In genomic region chrX:104113237-104113965, GRCh38 we compare ENCODE assay signal across 8 cellular contexts. TPM values are rescaled to one million over a fixed set of nuclear protein-coding genes. Genes with fewer than 3 reads are reported as not detected.
DNase-seq lines count a peak whose midpoint lies in the region; ATAC-seq, FAIRE-seq and TF ChIP-seq lines count a peak whose summit lies in the region.

No MANE protein-coding gene starts in this region.

- no peaks in the 10 kb centered on the region for H3K9me3 ChIP-seq in K562 (replicated peaks; ENCODE audit: control insufficient read depth, insufficient read depth, low read depth, low read length)
- peaks cover 3% of the 10 kb centered on the region for H3K9me3 ChIP-seq in iPS-18c (ENCODE audit: control insufficient read depth, insufficient read depth, low read length)

- H3K9me1 ChIP-seq in K562 (ENCODE audit: control insufficient read depth, insufficient read depth, low read length) = no peaks in the 10 kb centered on the region

- H3K9ac ChIP-seq in K562 (ENCODE audit: insufficient read depth in 1 of 2, low read depth in 2 of 2, low read length in 2 of 2) = no peak overlapping the region

- in situ Hi-C loops in G401 (cut with HindIII; ENCODE audit: low sequenced_read_pairs) (no loop called here), K562 (cut with MboI) (no loop called here)

- ATAC-seq in K562 (peak; percentile 96), omental fat pad (ENCODE audit: low FRiP score) (no peak)

- H3K79me2 ChIP-seq in K562 (ENCODE audit: control insufficient read depth, insufficient read depth, low read length) = no peaks in the 10 kb centered on the region

- H3K4me3 ChIP-seq in K562 = no peak overlapping the region
- peak overlapping the region; percentile 72 for H3K4me3 ChIP-seq in iPS-18c (ENCODE audit: insufficient read depth, low read depth, low read length)
- H3K4me3 ChIP-seq in skin epidermis = peak overlapping the region; percentile 36 to 52 (median 44)

- whole genome bisulfite sequencing in K562 (ENCODE audit: insufficient coverage, low coverage, missing lambda C conversion rate) = under 1% methylated on average over 14 of the region's 22 CpGs

- H3K4me2 ChIP-seq in K562 (ENCODE audit: insufficient read depth, low read length) = no peak overlapping the region

- H3K27ac ChIP-seq in K562 (ENCODE audit: extremely low read depth, low read depth, low read length) = no peak overlapping the region
- H3K27ac ChIP-seq in skin epidermis = peak overlapping the region in 1 of 21 experiments; percentile 68

- H3K36me3 ChIP-seq in K562 (ENCODE audit: control insufficient read depth, insufficient read depth, low read length) = no peaks in the 10 kb centered on the region

- intact Hi-C loops in K562 (cut with micrococcal nuclease) = no loop called here

- DNase-seq in G401 (ENCODE audit: low spot score) = peak; percentile 83
- DNase-seq in HCEC 1CT = peak; percentile 36
- DNase-seq in NCI-H1048 (lab: John Stamatoyannopoulos, UW) = peak; percentile 11
- peak; percentile 9 to 68 (median 27) for DNase-seq in T-helper 2 cell
- peak; percentile 12 to 46 (median 15) for DNase-seq in K562 (ENCODE audit: extremely low read depth in 1 of 4, low spot score in 3 of 4)
- DNase-seq in omental fat pad (ENCODE audit: low spot score) = no peak

- TF ChIP-seq EP300 in K562 (IDR thresholded peaks at IDR 0.05; ENCODE audit: low read length) = no peak

- peaks cover 8 to 31% of the 10 kb centered on the region in 2 experiments for H3K27me3 ChIP-seq in K562 (ENCODE audit: control insufficient read depth in 2 of 2, insufficient read depth in 2 of 2, low read length in 2 of 2)

- no peak for FAIRE-seq in K562 (lab: Jason Lieb, UNC)

- BruUV-seq in K562 (replicated peaks; lab: Mats Ljungman, UMichigan) = no TSS peak

- no peak overlapping the region for H2AFZ ChIP-seq in K562 (ENCODE audit: low read depth, low read length)

- POLR2A ChIA-PET in K562 (lab: Yijun Ruan, JAX) = no interaction called here

- no peak for TF ChIP-seq POLR2A in K562 (conservative IDR thresholded peaks at IDR 0.05)

- TF ChIP-seq RAD21 in K562 (CRISPR knock-in tag; conservative IDR thresholded peaks at IDR 0.05 in 1 of 2, IDR thresholded peaks at IDR 0.05 in 1 of 2) = no peak

- CTCF ChIA-PET in K562 (lab: Yijun Ruan, JAX; ENCODE audit: low intra/inter-chr PET ratio) = no interaction called here

- peaks cover 0 to 7% of the 10 kb centered on the region in 2 experiments; a peak in 2 of 5 replicates for H3K4me1 ChIP-seq in K562 (replicated peaks in 1 of 2; ENCODE audit: control insufficient read depth in 2 of 2, insufficient read depth in 2 of 2, low read length in 2 of 2)

- TF ChIP-seq CTCF in K562 (IDR thresholded peaks at IDR 0.05 in 2 of 3, conservative IDR thresholded peaks at IDR 0.05 in 1 of 3; ENCODE audit: insufficient read depth in 2 of 3, low read depth in 1 of 3, low read length in 3 of 3) (peak; percentile 45 to 49 (median 47); a peak in 4 of 6 replicates), omental fat pad (IDR thresholded peaks at IDR 0.05) (no peak)

- no peaks in the 10 kb centered on the region for H4K20me1 ChIP-seq in K562 (replicated peaks; ENCODE audit: control insufficient read depth, insufficient read depth, low read length)

TF ChIP-seq in K562, 482 proteins besides CTCF, POLR2A, EP300 and RAD21 (continues in another document):
- TF ChIP-seq POLR3A (IDR thresholded peaks at IDR 0.05; ENCODE audit: borderline replicate concordance, extremely low read depth, insufficient read depth, insufficient read length) = no peak

RNA-seq across cellular contexts. Expression of gene ZCCHC18, which starts 1.1 kb away (rescaled TPM):
- total RNA-seq in G401 (2014; rRNA removed; shearing (Covaris generic)) = 0.20 TPM in 1 of 2 replicates, not detected in the other
- total RNA-seq in K562 (2011; cell fraction: chromatin; rRNA removed; ENCODE audit: low replicate concordance) = not detected in 2 replicates
- total RNA-seq in K562 (2011; cell fraction: nucleolus; rRNA removed) = 0.83 TPM in 1 of 2 replicates, not detected in the other
- not detected in 2 replicates for total RNA-seq in K562 (2011; cell fraction: nucleoplasm; rRNA removed)
- not detected in 2 replicates for total RNA-seq in K562 (2014; rRNA removed)
- total RNA-seq in K562 (2014; rRNA removed; fragmentation: Illumina TruSeq; extraction: Trizol) = not detected in 2 replicates
- not detected in 2 replicates for total RNA-seq in K562 (2015; rRNA removed; fragmentation: Illumina TruSeq; extraction: Trizol)
- not detected in 2 replicates for total RNA-seq in K562 (2021)
- 0.15 TPM in 1 of 2 replicates, not detected in the other for polyA plus RNA-seq in K562 (2011; rRNA removed)
- 0.15 TPM in 1 of 2 replicates, not detected in the other for polyA plus RNA-seq in K562 (2011; cell fraction: cytosol; rRNA removed)
- 0.21 TPM in 1 of 2 replicates, not detected in the other for polyA plus RNA-seq in K562 (2011; cell fraction: nucleus; rRNA removed)
- polyA plus RNA-seq in K562 (2012) = not detected in 2 replicates
- polyA plus RNA-seq in K562 (2014; fragmentation: Illumina TruSeq; extraction: Trizol) = not detected in 2 replicates
- not detected for polyA plus RNA-seq in K562 (2014; fragmentation: Nextera tagmentation; extraction: Ambion mirVana)
- polyA plus RNA-seq in K562 (2014; rRNA removed) = not detected in 2 replicates
- polyA minus RNA-seq in K562 (2011; rRNA and poly(A)+ RNA removed) = not detected in 2 replicates
- not detected in 2 replicates for polyA minus RNA-seq in K562 (2011; cell fraction: cytosol; rRNA and poly(A)+ RNA removed)
- polyA minus RNA-seq in K562 (2011; cell fraction: nucleus; rRNA and poly(A)+ RNA removed) = not detected in 2 replicates
- total RNA-seq in omental fat pad = 1 to 10 TPM in 2 of 4 donors, under 1 TPM in 2; 0.31 to 5.0 (median 1.0) TPM

RNA-seq across cellular contexts. Expression of gene TMSB15C, which starts 37.4 kb away (rescaled TPM):
- total RNA-seq in G401 (2014; rRNA removed; shearing (Covaris generic)) = not detected in 2 replicates
- not detected in 2 replicates for total RNA-seq in K562 (2011; cell fraction: chromatin; rRNA removed; ENCODE audit: low replicate concordance)
- total RNA-seq in K562 (2011; cell fraction: nucleolus; rRNA removed) = not detected in 2 replicates
- total RNA-seq in K562 (2011; cell fraction: nucleoplasm; rRNA removed) = not detected in 2 replicates
- total RNA-seq in K562 (2014; rRNA removed) (not detected in 2 replicates), K562 (2014; rRNA removed; fragmentation: Illumina TruSeq; extraction: Trizol) (not detected in 2 replicates), K562 (2015; rRNA removed; fragmentation: Illumina TruSeq; extraction: Trizol) (not detected in 2 replicates), K562 (2021) (not detected in 2 replicates), omental fat pad (1 to 10 TPM in 2 of 4 donors, under 1 TPM in 2; 0.60 to 4.9 (median 0.95) TPM)
- polyA plus RNA-seq in K562 (2011; rRNA removed) (0.03 TPM in 1 of 2 replicates, not detected in the other), K562 (2014; fragmentation: Illumina TruSeq; extraction: Trizol) (not detected in 2 replicates), K562 (2014; fragmentation: Nextera tagmentation; extraction: Ambion mirVana) (not detected), K562 (2014; rRNA removed) (not detected in 2 replicates)
- polyA plus RNA-seq in K562 (2011; cell fraction: cytosol; rRNA removed) = not detected in 2 replicates
- polyA plus RNA-seq in K562 (2011; cell fraction: nucleus; rRNA removed) = not detected in 2 replicates
- polyA plus RNA-seq in K562 (2012) = not detected in 2 replicates
- not detected in 2 replicates for polyA minus RNA-seq in K562 (2011; rRNA and poly(A)+ RNA removed)
- not detected in 2 replicates for polyA minus RNA-seq in K562 (2011; cell fraction: cytosol; rRNA and poly(A)+ RNA removed)
- not detected in 2 replicates for polyA minus RNA-seq in K562 (2011; cell fraction: nucleus; rRNA and poly(A)+ RNA removed)

RNA-seq across cellular contexts. Expression of gene SLC25A53, which starts 43.4 kb away (rescaled TPM):
- 0.68 TPM in 1 of 2 replicates, not detected in the other for total RNA-seq in G401 (2014; rRNA removed; shearing (Covaris generic))
- 2.6 and 9.6 TPM in 2 replicates for total RNA-seq in K562 (2011; cell fraction: chromatin; rRNA removed; ENCODE audit: low replicate concordance)
- 2.0 and 2.5 TPM in 2 replicates for total RNA-seq in K562 (2011; cell fraction: nucleolus; rRNA removed)
- total RNA-seq in K562 (2011; cell fraction: nucleoplasm; rRNA removed) = 2.6 and 4.9 TPM in 2 replicates
- total RNA-seq in K562 (2014; rRNA removed) (7.7 and 10.8 TPM in 2 replicates), K562 (2014; rRNA removed; fragmentation: Illumina TruSeq; extraction: Trizol) (5.2 and 5.6 TPM in 2 replicates), K562 (2015; rRNA removed; fragmentation: Illumina TruSeq; extraction: Trizol) (7.8 and 8.6 TPM in 2 replicates), K562 (2021) (2.4 and 4.0 TPM in 2 replicates), omental fat pad (10 to 100 TPM; 12.9 to 19.9 (median 16.8) TPM)
- polyA plus RNA-seq in K562 (2011; rRNA removed) (3.3 and 5.6 TPM in 2 replicates), K562 (2014; fragmentation: Illumina TruSeq; extraction: Trizol) (6.5 and 7.0 TPM in 2 replicates), K562 (2014; fragmentation: Nextera tagmentation; extraction: Ambion mirVana) (1 to 10 TPM; 4.0 to 5.4 TPM), K562 (2014; rRNA removed) (4.9 and 5.8 TPM in 2 replicates)
- polyA plus RNA-seq in K562 (2011; cell fraction: cytosol; rRNA removed) = 2.3 and 3.8 TPM in 2 replicates
- polyA plus RNA-seq in K562 (2011; cell fraction: nucleus; rRNA removed) = 5.6 and 9.5 TPM in 2 replicates
- 3.8 and 8.8 TPM in 2 replicates for polyA plus RNA-seq in K562 (2012)
- polyA minus RNA-seq in K562 (2011; rRNA and poly(A)+ RNA removed) = 2.7 and 5.6 TPM in 2 replicates
- 2.6 TPM in 1 of 2 replicates, not detected in the other for polyA minus RNA-seq in K562 (2011; cell fraction: cytosol; rRNA and poly(A)+ RNA removed)
- polyA minus RNA-seq in K562 (2011; cell fraction: nucleus; rRNA and poly(A)+ RNA removed) = 2.1 and 2.4 TPM in 2 replicates

RNA-seq across cellular contexts. Expression of gene FAM199X, which starts 52.9 kb away (rescaled TPM):
- total RNA-seq in G401 (2014; rRNA removed; shearing (Covaris generic)) = 17.8 and 25.0 TPM in 2 replicates
- 5.3 and 17.5 TPM in 2 replicates for total RNA-seq in K562 (2011; cell fraction: chromatin; rRNA removed; ENCODE audit: low replicate concordance)
- total RNA-seq in K562 (2011; cell fraction: nucleolus; rRNA removed) = 3.2 and 4.5 TPM in 2 replicates
- total RNA-seq in K562 (2011; cell fraction: nucleoplasm; rRNA removed) = 10.5 and 20.2 TPM in 2 replicates
- total RNA-seq in K562 (2014; rRNA removed) = 13.7 and 14.2 TPM in 2 replicates
- total RNA-seq in K562 (2014; rRNA removed; fragmentation: Illumina TruSeq; extraction: Trizol) = 22.2 and 23.6 TPM in 2 replicates
- total RNA-seq in K562 (2015; rRNA removed; fragmentation: Illumina TruSeq; extraction: Trizol) = 20.3 and 21.2 TPM in 2 replicates
- total RNA-seq in K562 (2021) = 19.0 and 19.3 TPM in 2 replicates
- 9.2 and 12.8 TPM in 2 replicates for polyA plus RNA-seq in K562 (2011; rRNA removed)
- polyA plus RNA-seq in K562 (2011; cell fraction: cytosol; rRNA removed) = 2.7 and 5.1 TPM in 2 replicates
- 7.5 and 9.6 TPM in 2 replicates for polyA plus RNA-seq in K562 (2011; cell fraction: nucleus; rRNA removed)
- polyA plus RNA-seq in K562 (2012) = 12.3 and 15.3 TPM in 2 replicates
- 13.0 and 15.4 TPM in 2 replicates for polyA plus RNA-seq in K562 (2014; fragmentation: Illumina TruSeq; extraction: Trizol)
- 1 to 10 TPM; 4.6 to 5.6 TPM for polyA plus RNA-seq in K562 (2014; fragmentation: Nextera tagmentation; extraction: Ambion mirVana)
- polyA plus RNA-seq in K562 (2014; rRNA removed) = 12.4 and 13.6 TPM in 2 replicates
- polyA minus RNA-seq in K562 (2011; rRNA and poly(A)+ RNA removed) = 17.1 and 17.6 TPM in 2 replicates
- 8.4 and 10.5 TPM in 2 replicates for polyA minus RNA-seq in K562 (2011; cell fraction: cytosol; rRNA and poly(A)+ RNA removed)
- polyA minus RNA-seq in K562 (2011; cell fraction: nucleus; rRNA and poly(A)+ RNA removed) = 6.1 and 9.3 TPM in 2 replicates
- total RNA-seq in omental fat pad = 10 to 100 TPM; 24.1 to 52.8 (median 35.9) TPM

Comparison
In these comparisons a context has a peak if more than half of its experiments do, and no peak if none do; other contexts are left out.
1. CTCF ChIP-seq: peak in K562 (3 of 3); none in omental fat pad (0 of 3).